In genomic region chr3:190063490-190063889, GRCh38 we compare ENCODE assay signal across 16 cellular contexts. TPM values are rescaled to one million over a fixed set of nuclear protein-coding genes. Genes with fewer than 3 reads are reported as not detected.
DNase-seq lines count a peak whose midpoint lies in the region; ATAC-seq, FAIRE-seq and TF ChIP-seq lines count a peak whose summit lies in the region.
"Had no signal": no experiment of that assay in that cellular context is flagged by ENCODE, and none has a peak within 500 bp of the region (broad histone marks: within the 10 kb centered on the region; RNA-seq: fewer than 3 reads in every experiment).

No MANE protein-coding gene starts in this region.

- CTCF ChIA-PET in A549 (lab: Yijun Ruan, JAX), result interaction anchor here (0.8 to 2.2 kb wide), 5 partner anchors 9 to 102 kb away, joined by 3 to 6 read pairs (median 3); partner anchors contain the start of gene P3H2
- CTCF ChIA-PET in activated CD8-positive, alpha-beta memory T cell treated with anti-CD3 and anti-CD28 coated beads, Interleukin-2, amount 10 ng/mL, durations not matched to agents 7 days and 5 days (lab: Charles Lee), result no interaction called here

- no peak overlapping the region for H3K4me3 Mint-ChIP-seq in astrocyte (ENCODE audit: unreplicated experiment)
- H3K4me3 Mint-ChIP-seq in GM23338, result no peak overlapping the region
- H3K4me3 Mint-ChIP-seq in activated CD8-positive, alpha-beta memory T cell treated with anti-CD3 and anti-CD28 coated beads, Interleukin-2, amount 10 ng/mL, durations not matched to agents 7 days and 5 days, result no peak overlapping the region
- H3K4me3 Mint-ChIP-seq: H9 had no signal

- H3K27ac Mint-ChIP-seq in astrocyte (ENCODE audit: unreplicated experiment) (peak overlapping the region; percentile 58), GM23338 (no peak overlapping the region)
- no peak overlapping the region for H3K27ac Mint-ChIP-seq in activated CD8-positive, alpha-beta memory T cell treated with anti-CD3 and anti-CD28 coated beads, Interleukin-2, amount 10 ng/mL, durations not matched to agents 7 days and 5 days
- H3K27ac Mint-ChIP-seq: H9 had no signal

- TF ChIP-seq POLR2A in A549 (IDR thresholded peaks at IDR 0.05; ENCODE audit: low read length), result no peak
- TF ChIP-seq POLR2A in H54 (IDR thresholded peaks at IDR 0.05; ENCODE audit: low read depth, low read length), result no peak

- no peaks in the 10 kb centered on the region for H3K27me3 ChIP-seq in astrocyte (ENCODE audit: insufficient read depth, low read length)
- no peaks in the 10 kb centered on the region for H3K27me3 ChIP-seq in GM23338 (ENCODE audit: insufficient read depth)

- H3K36me3 Mint-ChIP-seq in astrocyte (ENCODE audit: low read depth, unreplicated experiment), result no peaks in the 10 kb centered on the region
- no peaks in the 10 kb centered on the region for H3K36me3 Mint-ChIP-seq in GM23338 (ENCODE audit: low read depth)
- H3K36me3 Mint-ChIP-seq in activated CD8-positive, alpha-beta memory T cell treated with anti-CD3 and anti-CD28 coated beads, Interleukin-2, amount 10 ng/mL, durations not matched to agents 7 days and 5 days, result no peaks in the 10 kb centered on the region

- intact Hi-C loops in mucosa of descending colon (cut with DNase I, micrococcal nuclease), result no loop called here

- H3K4me3 ChIP-seq in A549 (no peak overlapping the region), astrocyte (ENCODE audit: insufficient read depth, low read depth, low read length) (no peak overlapping the region), mesodermal cell (ENCODE audit: extremely low read depth, insufficient read depth, low read length, poor library complexity, severe bottlenecking) (no peak overlapping the region), GM23338 (no peak overlapping the region), mucosa of descending colon (no peak overlapping the region)
- H3K4me3 ChIP-seq: PC-9, SK-N-MC had no signal

- TF ChIP-seq EP300 in A549 (IDR thresholded peaks at IDR 0.05), result no peak

- H3K36me3 ChIP-seq in astrocyte (ENCODE audit: insufficient read depth, low read length) (no peaks in the 10 kb centered on the region), mesodermal cell (ENCODE audit: control insufficient read depth, insufficient read depth, low read length) (no peaks in the 10 kb centered on the region), GM23338 (ENCODE audit: insufficient read depth) (no peaks in the 10 kb centered on the region), mucosa of descending colon (ENCODE audit: low read depth) (no peaks in the 10 kb centered on the region)

- POLR2A ChIA-PET in A549 (lab: Yijun Ruan, JAX), result no interaction called here

- H3K9me3 Mint-ChIP-seq in astrocyte (ENCODE audit: unreplicated experiment) (no peaks in the 10 kb centered on the region), GM23338 (no peaks in the 10 kb centered on the region)
- no peaks in the 10 kb centered on the region for H3K9me3 Mint-ChIP-seq in activated CD8-positive, alpha-beta memory T cell treated with anti-CD3 and anti-CD28 coated beads, Interleukin-2, amount 10 ng/mL, durations not matched to agents 7 days and 5 days (ENCODE audit: low read depth)
- H3K9me3 Mint-ChIP-seq: H9 had no signal

- TF ChIP-seq RAD21 in A549 (conservative IDR thresholded peaks at IDR 0.05 in 1 of 2, IDR thresholded peaks at IDR 0.05 in 1 of 2), result no peak

- no peak overlapping the region for H3K9ac ChIP-seq in astrocyte (ENCODE audit: low read length)

- peaks cover 56% of the 10 kb centered on the region for H3K4me1 ChIP-seq in A549
- peaks cover 27% of the 10 kb centered on the region for H3K4me1 ChIP-seq in astrocyte (ENCODE audit: insufficient read depth, low read length)
- H3K4me1 ChIP-seq in mesodermal cell (ENCODE audit: control insufficient read depth, insufficient read depth, low read length, poor library complexity, severe bottlenecking), result peaks cover 25% of the 10 kb centered on the region
- H3K4me1 ChIP-seq in GM23338 (ENCODE audit: insufficient read depth), result peaks cover 2% of the 10 kb centered on the region; the same call in 1 of the 2 replicates
- no peaks in the 10 kb centered on the region for H3K4me1 ChIP-seq in mucosa of descending colon (ENCODE audit: low read depth)

- DNase-seq in A549 (ENCODE audit: low read depth in 1 of 2, low spot score in 1 of 2) (no peak), H54 (ENCODE audit: insufficient read length, low spot score) (no peak), astrocyte (ENCODE audit: low read depth) (no peak), GM23338 (ENCODE audit: low spot score) (no peak), NCI-H146 treated with DMSO at 0.1 percent for 48 hours (lab: John Stamatoyannopoulos, UW; ENCODE audit: unreplicated experiment) (no peak), mucosa of descending colon (no peak)
- no peak for DNase-seq in activated CD8-positive, alpha-beta memory T cell treated with anti-CD3 and anti-CD28 coated beads, Interleukin-2, amount 10 ng/mL, durations not matched to agents 7 days and 5 days
- DNase-seq: C1 segment of cervical spinal cord, DMS79 treated with DMSO at 0.1 percent for 48 hours, H9, NCI-H2029, NCI-H510A treated with DMSO at 0.1 percent for 48 hours had no signal

- H3K9me3 ChIP-seq in A549, result no peaks in the 10 kb centered on the region
- H3K9me3 ChIP-seq in astrocyte (ENCODE audit: insufficient read depth, low read depth, low read length), result no peaks in the 10 kb centered on the region
- H3K9me3 ChIP-seq in mesodermal cell (ENCODE audit: control insufficient read depth, low read length), result no peaks in the 10 kb centered on the region
- H3K9me3 ChIP-seq in mucosa of descending colon, result no peaks in the 10 kb centered on the region

- no peaks in the 10 kb centered on the region for H3K9me2 ChIP-seq in GM23338 (ENCODE audit: insufficient read depth)

- WGBS in A549 (ENCODE audit: missing lambda C conversion rate), result 70% methylated on average over 3 of the region's 3 CpGs
- 50 to 67% methylated on average over 1 of the region's 3 CpGs for WGBS in mesodermal cell (ENCODE audit: insufficient coverage in 2 of 2), 2 experiments

- TF ChIP-seq CTCF in A549 (IDR thresholded peaks at IDR 0.05) (no peak), astrocyte (IDR thresholded peaks at IDR 0.05; ENCODE audit: insufficient read depth, low read depth, low read length) (no peak), GM23338 (conservative IDR thresholded peaks at IDR 0.05; ENCODE audit: low read depth in 2 of 2) (no peak), mucosa of descending colon (IDR thresholded peaks at IDR 0.05) (no peak)

- H3K4me1 Mint-ChIP-seq in astrocyte (ENCODE audit: low read depth, unreplicated experiment), result peaks cover 30% of the 10 kb centered on the region
- H3K4me1 Mint-ChIP-seq in GM23338, result peaks cover 28% of the 10 kb centered on the region
- H3K4me1 Mint-ChIP-seq in activated CD8-positive, alpha-beta memory T cell treated with anti-CD3 and anti-CD28 coated beads, Interleukin-2, amount 10 ng/mL, durations not matched to agents 7 days and 5 days, result no peaks in the 10 kb centered on the region

- no peaks in the 10 kb centered on the region for H3F3A ChIP-seq in GM23338 (replicated peaks; ENCODE audit: low read depth)

- ATAC-seq in A549 (no peak), GM23338 (no peak), mucosa of descending colon (no peak)
- no peak for ATAC-seq in activated CD8-positive, alpha-beta memory T cell treated with anti-CD3 and anti-CD28 coated beads, Interleukin-2, amount 10 ng/mL, durations not matched to agents 7 days and 5 days

- peaks cover 3% of the 10 kb centered on the region for H3K79me2 ChIP-seq in astrocyte (ENCODE audit: insufficient read depth, low read length)
- no peaks in the 10 kb centered on the region for H3K79me2 ChIP-seq in GM23338 (replicated peaks; ENCODE audit: insufficient read depth)

- H3K4me2 ChIP-seq in A549 (peak overlapping the region; percentile 79), astrocyte (ENCODE audit: low read length) (no peak overlapping the region), GM23338 (no peak overlapping the region)
- H3K4me2 ChIP-seq: PC-9 had no signal

- H3K27ac ChIP-seq in A549 (peak overlapping the region; percentile 64 to 81), astrocyte (ENCODE audit: low read depth, low read length) (no peak overlapping the region), mesodermal cell (ENCODE audit: low read depth, low read length, severe bottlenecking) (peak overlapping the region; percentile 23), GM23338 (ENCODE audit: low read depth) (no peak overlapping the region)
- H3K27ac ChIP-seq: PC-9, SK-N-MC had no signal

- FAIRE-seq in A549 (lab: Jason Lieb, UNC), result no peak
- FAIRE-seq in H54 (lab: Jason Lieb, UNC), result peak; percentile 81
- no peak for FAIRE-seq in astrocyte (lab: Jason Lieb, UNC)
- FAIRE-seq: G401.6 had no signal

- H2AFZ ChIP-seq in astrocyte (ENCODE audit: low read depth, low read length) (no peak overlapping the region), GM23338 (no peak overlapping the region)
- H2AFZ ChIP-seq: PC-9 had no signal

- H3K27me3 Mint-ChIP-seq in astrocyte (ENCODE audit: low read depth, unreplicated experiment), result no peaks in the 10 kb centered on the region
- H3K27me3 Mint-ChIP-seq in GM23338 (ENCODE audit: insufficient read depth, low read depth, poor library complexity), result no peaks in the 10 kb centered on the region
- no peaks in the 10 kb centered on the region for H3K27me3 Mint-ChIP-seq in activated CD8-positive, alpha-beta memory T cell treated with anti-CD3 and anti-CD28 coated beads, Interleukin-2, amount 10 ng/mL, durations not matched to agents 7 days and 5 days

- H4K20me1 ChIP-seq in astrocyte (ENCODE audit: insufficient read depth, low read length) (no peaks in the 10 kb centered on the region), GM23338 (replicated peaks; ENCODE audit: insufficient read depth) (no peaks in the 10 kb centered on the region)

TF ChIP-seq in A549, 52 proteins besides CTCF, POLR2A, EP300 and RAD21 (continues in another document):
- TF ChIP-seq ZFP36 (IDR thresholded peaks at IDR 0.05; ENCODE audit: borderline replicate concordance, partially characterized antibody), result no peak
- TF ChIP-seq FOSB (CRISPR knock-in tag; IDR thresholded peaks at IDR 0.05), result no peak
- TF ChIP-seq CBX8 (IDR thresholded peaks at IDR 0.05), result no peak

RNA-seq across cellular contexts. Expression of gene P3H2, which starts 57.2 kb away (rescaled TPM):
- polyA plus RNA-seq in A549 (2011; rRNA removed) (59.9 and 72.5 TPM in 2 replicates), A549 (2017; fragmentation: RNase III; extraction: RNeasy Plus Mini Kit Qiagen cat#74134 plus additional on column Dnase treatment) (48.5 to 56.6 TPM (median 55.1 TPM) in 3 replicates), GM23338 (2016; fragmentation: Nextera tagmentation; extraction: Ambion mirVana) (7.2 and 8.2 TPM in 2 replicates)
- 16.2 and 21.8 TPM in 2 replicates for polyA plus RNA-seq in A549 (2012; cell fraction: cytosol; rRNA removed)
- polyA plus RNA-seq in A549 (2012; cell fraction: nucleus; rRNA removed), result 21.9 and 29.7 TPM in 2 replicates
- 37.1 and 37.2 TPM in 2 replicates for polyA minus RNA-seq in A549 (2011; rRNA and poly(A)+ RNA removed)
- total RNA-seq in astrocyte (46.9 and 57.7 TPM in 2 replicates), mucosa of descending colon (10 to 100 TPM; 16.1 to 51.1 (median 44.1) TPM)
- polyA plus RNA-seq in mesodermal cell (2013, experiment 1 of 2), result 55.0 TPM
- 45.4 TPM for polyA plus RNA-seq in mesodermal cell (2013, experiment 2 of 2)
- 20.5 and 24.2 TPM in 2 replicates for total RNA-seq in GM23338 (2014; rRNA removed; shearing (Covaris generic))
- total RNA-seq in activated CD8-positive, alpha-beta memory T cell treated with anti-CD3 and anti-CD28 coated beads, Interleukin-2, amount 10 ng/mL, durations not matched to agents 7 days and 5 days, result not detected

Comparison
In these comparisons a context has a peak if more than half of its experiments do, and no peak if none do; other contexts are left out.
1. H3K27ac ChIP-seq: peak in A549 (2 of 2) and mesodermal cell (single experiment); none in astrocyte (single experiment) and GM23338 (single experiment).
2. RNA of gene P3H2, which starts 57.2 kb away (total RNA-seq): 46.9 to 57.7 TPM in astrocyte, 16.1 to 51.1 TPM in mucosa of descending colon and 20.5 to 24.2 TPM in GM23338; not detected in activated CD8-positive, alpha-beta memory T cell treated with anti-CD3 and anti-CD28 coated beads, Interleukin-2, amount 10 ng/mL, durations not matched to agents 7 days and 5 days; every median in the first group is over 10 times any median in the second.